8 cellular contexts compared by ENCODE assay signal in genomic region chrX:140860718-140861117, GRCh38.
"Had no signal": no experiment of that assay in that cellular context is flagged by ENCODE, and none has a peak within 500 bp of the region (broad histone marks: within the 10 kb centered on the region; RNA-seq: fewer than 3 reads in every experiment).

No MANE protein-coding gene starts in this region.

- H3K4me2 ChIP-seq: GM23338 had no signal

- ATAC-seq: GM23338 had no signal

- H3K27ac Mint-ChIP-seq: GM23338, H9 had no signal

- H3K4me1 Mint-ChIP-seq: GM23338, H9 had no signal

- H3K27me3 Mint-ChIP-seq: IgD-negative memory B cell had no signal

- H3K4me3 Mint-ChIP-seq: GM23338, H9 had no signal

- H3K4me3 ChIP-seq: GM23338 had no signal

- H2AFZ ChIP-seq: GM23338 had no signal

- H3K9me3 Mint-ChIP-seq: GM23338 had no signal

- H3K36me3 Mint-ChIP-seq: IgD-negative memory B cell had no signal

- FAIRE-seq: H1, H54, HTR-8/SVneo had no signal

- DNase-seq: H9, HCEC 1CT, KBM-7 had no signal
